ENCODE assay signal across 20 cellular contexts in the genomic region with DNA sequence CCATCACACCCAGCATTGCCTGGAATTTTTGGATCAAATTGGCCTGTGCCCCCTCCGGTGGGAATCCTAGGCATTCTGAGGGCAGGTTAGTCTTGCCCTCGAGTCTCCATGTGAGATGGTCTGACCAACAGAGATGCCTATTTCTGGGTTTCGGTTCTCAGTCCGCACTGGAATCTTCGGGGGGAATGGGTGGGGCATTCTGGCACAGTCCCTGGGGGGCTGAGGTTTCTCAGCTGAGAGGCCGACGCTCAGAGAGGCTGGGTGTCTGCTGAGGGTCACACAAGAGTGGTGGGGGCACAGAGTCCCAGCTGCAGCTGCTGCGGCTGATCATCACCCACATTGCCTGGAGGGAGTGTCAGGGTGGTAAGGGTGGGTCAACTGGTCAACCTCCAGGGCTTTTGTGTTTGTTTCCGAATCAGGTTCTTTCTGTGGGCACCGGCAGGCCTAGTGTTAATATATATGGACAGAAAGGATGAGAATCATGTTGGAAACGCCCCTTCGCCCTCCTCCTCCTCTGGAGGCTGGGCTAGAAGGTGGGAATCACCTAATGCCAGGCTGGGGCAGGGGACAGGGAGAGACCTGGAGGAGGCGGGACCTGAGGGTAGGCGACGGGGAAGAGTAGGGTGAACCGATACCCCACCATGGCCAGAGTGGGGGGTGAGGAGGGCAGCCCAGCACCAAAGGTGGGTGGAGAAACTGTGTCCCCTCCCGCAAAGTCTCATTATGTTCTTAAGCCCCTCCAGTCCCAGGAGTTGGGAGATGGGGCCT.
DNase-seq lines count a peak whose midpoint lies in the region; ATAC-seq and TF ChIP-seq lines count a peak whose summit lies in the region.
"Had no signal": no experiment of that assay in that cellular context is flagged by ENCODE, and none has a peak within 500 bp of the region (broad histone marks: within the 10 kb centered on the region; RNA-seq: fewer than 3 reads in every experiment).

No MANE protein-coding gene starts in this region.

- H3K27me3 Mint-ChIP-seq in mesothelial cell of epicardium (ENCODE audit: low read depth): no peaks in the 10 kb centered on the region
- H3K27me3 Mint-ChIP-seq in T-helper 2 cell treated with Interferon-gamma antibody and Interleukin-4, amounts not matched to agents 5 μg/mL and 100 μg/mL, for 36 hours (ENCODE audit: low read depth): no peaks in the 10 kb centered on the region

- no peaks in the 10 kb centered on the region for H3K9me3 ChIP-seq in parathyroid adenoma (ENCODE audit: control insufficient read depth, low read length)

- H3K9me3 Mint-ChIP-seq in mesothelial cell of epicardium: no peaks in the 10 kb centered on the region
- H3K9me3 Mint-ChIP-seq in T-helper 2 cell treated with Interferon-gamma antibody and Interleukin-4, amounts not matched to agents 5 μg/mL and 100 μg/mL, for 36 hours: no peaks in the 10 kb centered on the region
- H3K9me3 Mint-ChIP-seq: CD4-positive, CD25-positive, alpha-beta regulatory T cell had no signal

- no peak overlapping the region for H3K9ac ChIP-seq in parathyroid adenoma
- H3K9ac ChIP-seq: KMS-11 had no signal

- no peaks in the 10 kb centered on the region for H3K79me2 ChIP-seq in parathyroid adenoma

- H3K36me3 Mint-ChIP-seq in mesothelial cell of epicardium: no peaks in the 10 kb centered on the region
- H3K36me3 Mint-ChIP-seq in T-helper 2 cell treated with Interferon-gamma antibody and Interleukin-4, amounts not matched to agents 5 μg/mL and 100 μg/mL, for 36 hours (ENCODE audit: low read depth): no peaks in the 10 kb centered on the region
- H3K36me3 Mint-ChIP-seq: CD4-positive, CD25-positive, alpha-beta regulatory T cell had no signal

- DNase-seq in left cardiac atrium (peak; percentile 4), Right ventricle myocardium inferior (ENCODE audit: missing footprints) (no peak), mesothelial cell of epicardium (ENCODE audit: low spot score in 2 of 2, unreplicated experiment in 2 of 2) (no peak), HuH-7.5 (ENCODE audit: low spot score) (no peak), OCI-M2 (lab: John Stamatoyannopoulos, UW; ENCODE audit: unreplicated experiment) (no peak)
- no peak for DNase-seq in T-helper 2 cell treated with Interferon-gamma antibody and Interleukin-4, amounts not matched to agents 5 μg/mL and 100 μg/mL, for 36 hours (ENCODE audit: low spot score)
- DNase-seq: 8988T; CD4-positive, CD25-positive, alpha-beta regulatory T cell; DMS153; GF-D8; HFFc6; NCI-H1417 treated with DMSO at 0.1 percent for 48 hours; NCI-H187 treated with DMSO at 0.1 percent for 48 hours; NCI-H226; NCI-H524 treated with DMSO at 0.1 percent for 48 hours; PC-3 had no signal

- no peak for TF ChIP-seq CTCF in mesothelial cell of epicardium (IDR thresholded peaks at IDR 0.05; ENCODE audit: unreplicated experiment)
- no peak for TF ChIP-seq CTCF in parathyroid adenoma (IDR thresholded peaks at IDR 0.05)

- intact Hi-C loops in left cardiac atrium (cut with DNase I): no loop called here
- intact Hi-C loops in Right ventricle myocardium inferior (cut with DNase I): no loop called here

- peak overlapping the region; percentile 51 for H3K4me2 ChIP-seq in parathyroid adenoma (ENCODE audit: low read length)
- H3K4me2 ChIP-seq: KMS-11 had no signal

- no peak overlapping the region for H2AFZ ChIP-seq in parathyroid adenoma

- ATAC-seq in left cardiac atrium (no peak), Right ventricle myocardium inferior (no peak), esophagus mucosa (no peak)
- ATAC-seq: HepG2, PC-3 had no signal

- no peak overlapping the region for H3K4me3 ChIP-seq in parathyroid adenoma (ENCODE audit: low read depth, low read length)

- H3K27ac Mint-ChIP-seq in mesothelial cell of epicardium: peak overlapping the region; percentile 25
- no peak overlapping the region for H3K27ac Mint-ChIP-seq in T-helper 2 cell treated with Interferon-gamma antibody and Interleukin-4, amounts not matched to agents 5 μg/mL and 100 μg/mL, for 36 hours
- H3K27ac Mint-ChIP-seq: CD4-positive, CD25-positive, alpha-beta regulatory T cell; HFFc6 had no signal

- H3K27me3 ChIP-seq in parathyroid adenoma (ENCODE audit: control insufficient read depth, insufficient read depth, low read length): no peaks in the 10 kb centered on the region

- peaks cover 48% of the 10 kb centered on the region for H3K4me1 Mint-ChIP-seq in mesothelial cell of epicardium
- H3K4me1 Mint-ChIP-seq in T-helper 2 cell treated with Interferon-gamma antibody and Interleukin-4, amounts not matched to agents 5 μg/mL and 100 μg/mL, for 36 hours (ENCODE audit: low read depth): no peaks in the 10 kb centered on the region

- H3K4me1 ChIP-seq in parathyroid adenoma: peaks cover 16% of the 10 kb centered on the region

- no peak overlapping the region for H3K4me3 Mint-ChIP-seq in mesothelial cell of epicardium
- H3K4me3 Mint-ChIP-seq in T-helper 2 cell treated with Interferon-gamma antibody and Interleukin-4, amounts not matched to agents 5 μg/mL and 100 μg/mL, for 36 hours: no peak overlapping the region
- H3K4me3 Mint-ChIP-seq: CD4-positive, CD25-positive, alpha-beta regulatory T cell; HFFc6 had no signal

- H3K27ac ChIP-seq in parathyroid adenoma: no peak overlapping the region
- H3K27ac ChIP-seq: KMS-11 had no signal

- H3K36me3 ChIP-seq in parathyroid adenoma (ENCODE audit: control insufficient read depth, insufficient read depth, low read length): no peaks in the 10 kb centered on the region
